1 cellular context compared by ENCODE assay signal in the genomic region with DNA sequence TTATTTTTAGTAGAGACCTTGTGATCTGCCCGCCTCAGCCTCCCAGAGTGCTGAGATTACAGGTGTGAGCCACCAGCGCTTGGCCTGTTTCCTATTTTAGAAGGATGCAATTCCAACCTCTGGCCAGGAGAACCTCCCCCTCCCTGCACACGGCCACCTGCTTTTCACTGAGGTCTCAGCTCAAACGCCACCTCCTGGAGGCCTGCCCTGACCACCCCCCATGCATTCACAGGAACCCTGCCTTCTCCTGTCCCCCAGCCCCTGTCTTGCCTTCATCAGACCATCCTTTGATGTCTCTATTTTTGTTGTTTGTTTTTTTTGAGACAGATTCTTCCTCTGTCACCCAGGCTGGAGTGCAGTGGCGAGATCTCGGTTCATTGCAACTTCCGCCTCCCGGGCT.
TF ChIP-seq lines count a peak whose summit lies in the region.

No MANE protein-coding gene starts in this region.

TF ChIP-seq in HEK293, 187 proteins besides CTCF, POLR2A, EP300 and RAD21:
- TF ChIP-seq, protein P1, sequence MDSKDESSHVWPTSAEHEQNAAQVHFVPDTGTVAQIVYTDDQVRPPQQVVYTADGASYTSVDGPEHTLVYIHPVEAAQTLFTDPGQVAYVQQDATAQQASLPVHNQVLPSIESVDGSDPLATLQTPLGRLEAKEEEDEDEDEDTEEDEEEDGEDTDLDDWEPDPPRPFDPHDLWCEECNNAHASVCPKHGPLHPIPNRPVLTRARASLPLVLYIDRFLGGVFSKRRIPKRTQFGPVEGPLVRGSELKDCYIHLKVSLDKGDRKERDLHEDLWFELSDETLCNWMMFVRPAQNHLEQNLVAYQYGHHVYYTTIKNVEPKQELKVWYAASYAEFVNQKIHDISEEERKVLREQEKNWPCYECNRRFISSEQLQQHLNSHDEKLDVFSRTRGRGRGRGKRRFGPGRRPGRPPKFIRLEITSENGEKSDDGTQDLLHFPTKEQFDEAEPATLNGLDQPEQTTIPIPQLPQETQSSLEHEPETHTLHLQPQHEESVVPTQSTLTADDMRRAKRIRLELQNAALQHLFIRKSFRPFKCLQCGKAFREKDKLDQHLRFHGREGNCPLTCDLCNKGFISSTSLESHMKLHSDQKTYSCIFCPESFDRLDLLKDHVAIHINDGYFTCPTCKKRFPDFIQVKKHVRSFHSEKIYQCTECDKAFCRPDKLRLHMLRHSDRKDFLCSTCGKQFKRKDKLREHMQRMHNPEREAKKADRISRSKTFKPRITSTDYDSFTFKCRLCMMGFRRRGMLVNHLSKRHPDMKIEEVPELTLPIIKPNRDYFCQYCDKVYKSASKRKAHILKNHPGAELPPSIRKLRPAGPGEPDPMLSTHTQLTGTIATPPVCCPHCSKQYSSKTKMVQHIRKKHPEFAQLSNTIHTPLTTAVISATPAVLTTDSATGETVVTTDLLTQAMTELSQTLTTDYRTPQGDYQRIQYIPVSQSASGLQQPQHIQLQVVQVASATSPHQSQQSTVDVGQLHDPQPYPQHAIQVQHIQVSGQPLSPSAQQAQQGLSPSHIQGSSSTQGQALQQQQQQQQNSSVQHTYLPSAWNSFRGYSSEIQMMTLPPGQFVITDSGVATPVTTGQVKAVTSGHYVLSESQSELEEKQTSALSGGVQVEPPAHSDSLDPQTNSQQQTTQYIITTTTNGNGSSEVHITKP (tag by site-specific recombination; IDR thresholded peaks at IDR 0.05) = no peak
- TF ChIP-seq, protein P2, sequence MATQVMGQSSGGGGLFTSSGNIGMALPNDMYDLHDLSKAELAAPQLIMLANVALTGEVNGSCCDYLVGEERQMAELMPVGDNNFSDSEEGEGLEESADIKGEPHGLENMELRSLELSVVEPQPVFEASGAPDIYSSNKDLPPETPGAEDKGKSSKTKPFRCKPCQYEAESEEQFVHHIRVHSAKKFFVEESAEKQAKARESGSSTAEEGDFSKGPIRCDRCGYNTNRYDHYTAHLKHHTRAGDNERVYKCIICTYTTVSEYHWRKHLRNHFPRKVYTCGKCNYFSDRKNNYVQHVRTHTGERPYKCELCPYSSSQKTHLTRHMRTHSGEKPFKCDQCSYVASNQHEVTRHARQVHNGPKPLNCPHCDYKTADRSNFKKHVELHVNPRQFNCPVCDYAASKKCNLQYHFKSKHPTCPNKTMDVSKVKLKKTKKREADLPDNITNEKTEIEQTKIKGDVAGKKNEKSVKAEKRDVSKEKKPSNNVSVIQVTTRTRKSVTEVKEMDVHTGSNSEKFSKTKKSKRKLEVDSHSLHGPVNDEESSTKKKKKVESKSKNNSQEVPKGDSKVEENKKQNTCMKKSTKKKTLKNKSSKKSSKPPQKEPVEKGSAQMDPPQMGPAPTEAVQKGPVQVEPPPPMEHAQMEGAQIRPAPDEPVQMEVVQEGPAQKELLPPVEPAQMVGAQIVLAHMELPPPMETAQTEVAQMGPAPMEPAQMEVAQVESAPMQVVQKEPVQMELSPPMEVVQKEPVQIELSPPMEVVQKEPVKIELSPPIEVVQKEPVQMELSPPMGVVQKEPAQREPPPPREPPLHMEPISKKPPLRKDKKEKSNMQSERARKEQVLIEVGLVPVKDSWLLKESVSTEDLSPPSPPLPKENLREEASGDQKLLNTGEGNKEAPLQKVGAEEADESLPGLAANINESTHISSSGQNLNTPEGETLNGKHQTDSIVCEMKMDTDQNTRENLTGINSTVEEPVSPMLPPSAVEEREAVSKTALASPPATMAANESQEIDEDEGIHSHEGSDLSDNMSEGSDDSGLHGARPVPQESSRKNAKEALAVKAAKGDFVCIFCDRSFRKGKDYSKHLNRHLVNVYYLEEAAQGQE (tag by site-specific recombination; IDR thresholded peaks at IDR 0.05) = no peak
- TF ChIP-seq, protein P3, sequence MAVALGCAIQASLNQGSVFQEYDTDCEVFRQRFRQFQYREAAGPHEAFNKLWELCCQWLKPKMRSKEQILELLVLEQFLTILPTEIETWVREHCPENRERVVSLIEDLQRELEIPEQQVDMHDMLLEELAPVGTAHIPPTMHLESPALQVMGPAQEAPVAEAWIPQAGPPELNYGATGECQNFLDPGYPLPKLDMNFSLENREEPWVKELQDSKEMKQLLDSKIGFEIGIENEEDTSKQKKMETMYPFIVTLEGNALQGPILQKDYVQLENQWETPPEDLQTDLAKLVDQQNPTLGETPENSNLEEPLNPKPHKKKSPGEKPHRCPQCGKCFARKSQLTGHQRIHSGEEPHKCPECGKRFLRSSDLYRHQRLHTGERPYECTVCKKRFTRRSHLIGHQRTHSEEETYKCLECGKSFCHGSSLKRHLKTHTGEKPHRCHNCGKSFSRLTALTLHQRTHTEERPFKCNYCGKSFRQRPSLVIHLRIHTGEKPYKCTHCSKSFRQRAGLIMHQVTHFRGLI (tag by site-specific recombination; IDR thresholded peaks at IDR 0.05) = no peak
- no peak for TF ChIP-seq ZNF112 (tag by site-specific recombination; IDR thresholded peaks at IDR 0.05)
- TF ChIP-seq SETDB1 (IDR thresholded peaks at IDR 0.05; ENCODE audit: insufficient read length, low read length) = no peak
- TF ChIP-seq SP2 (tag by site-specific recombination; IDR thresholded peaks at IDR 0.05) = no peak
